8 cellular contexts compared by ENCODE assay signal in the genomic region with DNA sequence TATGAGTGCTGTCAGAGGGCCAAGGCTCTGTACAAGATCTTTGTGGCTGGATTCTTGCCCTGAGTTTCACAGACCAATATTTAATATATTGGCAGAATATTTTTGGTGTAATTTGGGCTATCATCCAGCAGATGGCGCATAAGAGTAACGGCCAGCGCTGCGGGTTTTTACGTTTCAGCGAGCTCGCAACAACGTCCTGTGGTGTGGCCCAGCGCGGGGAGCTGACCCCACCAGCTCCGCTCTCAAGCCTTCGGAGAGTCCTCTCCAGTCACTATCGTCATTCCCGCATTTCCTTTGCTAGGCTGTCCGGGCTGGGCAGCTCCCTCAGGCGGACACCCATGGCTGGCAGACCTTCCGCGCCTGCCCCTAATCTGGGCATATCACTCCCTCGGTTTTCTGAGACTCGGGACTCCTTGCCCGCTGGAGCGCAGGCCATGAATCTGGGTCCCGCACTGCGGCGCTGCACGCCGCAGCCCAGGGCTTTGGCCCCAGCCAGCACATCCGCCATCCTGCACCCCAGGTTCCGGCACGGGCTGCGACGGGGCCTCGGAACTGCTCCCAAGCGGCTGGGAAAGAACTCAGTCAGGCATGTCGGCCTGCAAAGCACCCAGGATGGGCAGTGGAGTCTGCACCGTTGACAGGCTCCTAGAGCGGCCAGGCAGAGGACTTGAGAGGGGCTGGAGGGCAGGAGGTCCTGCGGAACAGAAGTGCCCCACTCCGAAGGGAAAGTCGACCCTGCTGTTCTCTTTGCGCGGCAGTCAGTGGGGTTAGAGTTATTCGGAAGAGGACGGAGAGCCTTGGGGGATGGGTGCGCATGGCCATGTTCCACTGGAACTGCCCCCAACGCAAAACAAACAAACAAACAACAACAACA. TPM values are rescaled to one million over a fixed set of nuclear protein-coding genes. Genes with fewer than 3 reads are reported as not detected.
DNase-seq lines count a peak whose midpoint lies in the region; ATAC-seq and TF ChIP-seq lines count a peak whose summit lies in the region.

No MANE protein-coding gene starts in this region.

- DNase-seq in Calu3, result peak; percentile 67
- peak; percentile 79 for DNase-seq in HEK293T (ENCODE audit: extremely low spot score)
- DNase-seq in NCI-H2196 (lab: John Stamatoyannopoulos, UW; ENCODE audit: unreplicated experiment), result peak; percentile 25
- peak; percentile 65 for DNase-seq in activated CD4-positive, alpha-beta T cell treated with anti-CD3 and anti-CD28 coated beads, Interleukin-2, amount 10 ng/mL, durations not matched to agents 7 days and 5 days
- peak; percentile 84 to 92 for DNase-seq in left lung
- DNase-seq in stimulated activated CD4-positive, alpha-beta T cell treated with anti-CD3 and anti-CD28 coated beads, Interleukin-1b, Interleukin-23, amount 100 ng/mL, for 4 hours (ENCODE audit: low read depth in 2 of 2), result peak; percentile 32 to 53

- H3K4me1 Mint-ChIP-seq in Calu3 (ENCODE audit: low read depth, unreplicated experiment), result peaks cover 11% of the 10 kb centered on the region
- H3K4me1 Mint-ChIP-seq in activated CD4-positive, alpha-beta T cell treated with anti-CD3 and anti-CD28 coated beads, Interleukin-2, amount 10 ng/mL, durations not matched to agents 7 days and 5 days, result peaks cover 11% of the 10 kb centered on the region
- H3K4me1 Mint-ChIP-seq in dendritic cell treated with granulocyte-macrophage colony-stimulating factor and Interleukin-4, amounts not matched to agents 40 ng/mL and 50 ng/mL, for 4 days (ENCODE audit: low read depth), result peaks cover 15% of the 10 kb centered on the region

- CTCF ChIA-PET in Calu3 (lab: Charles Lee), result interaction anchor here (0.6 to 1.4 kb wide), 11 partner anchors 11 to 410 kb away, joined by 3 to 12 read pairs (median 3); a partner anchor contains a TSS
- CTCF ChIA-PET in HEK293T (lab: Yijun Ruan, JAX), result interaction anchor here (0.7 to 1.9 kb wide), 15 partner anchors 10 to 565 kb away, joined by 3 to 10 read pairs (median 4); a partner anchor contains a TSS
- CTCF ChIA-PET in activated CD4-positive, alpha-beta T cell treated with anti-CD3 and anti-CD28 coated beads, Interleukin-2, amount 10 ng/mL, durations not matched to agents 7 days and 5 days (lab: Charles Lee), result interaction anchor here (0.6 to 2.1 kb wide), 15 partner anchors 10 to 410 kb away, joined by 3 to 13 read pairs (median 3); no protein-coding TSS in a partner anchor

- BruUV-seq in Calu3 (replicated peaks; lab: Mats Ljungman, UMichigan), result no TSS peak

- H3K4me1 ChIP-seq in left lung, result peaks cover 0 to 25% of the 10 kb centered on the region in 2 donors

- ATAC-seq in left lung (peak; percentile 97), GM21825 (IDR thresholded peaks at IDR 0.05; ENCODE audit: unreplicated experiment) (no peak)

- peak overlapping the region; percentile 57 to 84 for H3K27ac ChIP-seq in left lung

- H3K36me3 Mint-ChIP-seq in Calu3 (ENCODE audit: insufficient read depth, unreplicated experiment), result peaks cover 11% of the 10 kb centered on the region
- H3K36me3 Mint-ChIP-seq in activated CD4-positive, alpha-beta T cell treated with anti-CD3 and anti-CD28 coated beads, Interleukin-2, amount 10 ng/mL, durations not matched to agents 7 days and 5 days (ENCODE audit: low read depth), result no peaks in the 10 kb centered on the region
- no peaks in the 10 kb centered on the region for H3K36me3 Mint-ChIP-seq in dendritic cell treated with granulocyte-macrophage colony-stimulating factor and Interleukin-4, amounts not matched to agents 40 ng/mL and 50 ng/mL, for 4 days (ENCODE audit: low read depth)

- H3K27me3 Mint-ChIP-seq in Calu3 (ENCODE audit: unreplicated experiment), result no peaks in the 10 kb centered on the region
- peaks cover 37% of the 10 kb centered on the region for H3K27me3 Mint-ChIP-seq in activated CD4-positive, alpha-beta T cell treated with anti-CD3 and anti-CD28 coated beads, Interleukin-2, amount 10 ng/mL, durations not matched to agents 7 days and 5 days
- peaks cover 2% of the 10 kb centered on the region for H3K27me3 Mint-ChIP-seq in dendritic cell treated with granulocyte-macrophage colony-stimulating factor and Interleukin-4, amounts not matched to agents 40 ng/mL and 50 ng/mL, for 4 days

- H3K4me3 Mint-ChIP-seq in Calu3 (ENCODE audit: low read depth, unreplicated experiment), result peak overlapping the region; percentile 95
- peak overlapping the region; percentile 84 for H3K4me3 Mint-ChIP-seq in activated CD4-positive, alpha-beta T cell treated with anti-CD3 and anti-CD28 coated beads, Interleukin-2, amount 10 ng/mL, durations not matched to agents 7 days and 5 days
- peak overlapping the region; percentile 95 for H3K4me3 Mint-ChIP-seq in dendritic cell treated with granulocyte-macrophage colony-stimulating factor and Interleukin-4, amounts not matched to agents 40 ng/mL and 50 ng/mL, for 4 days

- POLR2A ChIA-PET in HEK293T (lab: Yijun Ruan, JAX), result no interaction called here
- POLR2A ChIA-PET in activated CD4-positive, alpha-beta T cell treated with anti-CD3 and anti-CD28 coated beads, Interleukin-2, amount 10 ng/mL, durations not matched to agents 7 days and 5 days (lab: Charles Lee), result interaction anchor here (0.6 to 0.9 kb wide), 2 partner anchors 11 to 38 kb away, joined by 3 to 4 read pairs; no protein-coding TSS in a partner anchor

- H3K9me3 Mint-ChIP-seq in Calu3 (ENCODE audit: low read depth, unreplicated experiment), result no peaks in the 10 kb centered on the region
- H3K9me3 Mint-ChIP-seq in activated CD4-positive, alpha-beta T cell treated with anti-CD3 and anti-CD28 coated beads, Interleukin-2, amount 10 ng/mL, durations not matched to agents 7 days and 5 days, result no peaks in the 10 kb centered on the region
- H3K9me3 Mint-ChIP-seq in dendritic cell treated with granulocyte-macrophage colony-stimulating factor and Interleukin-4, amounts not matched to agents 40 ng/mL and 50 ng/mL, for 4 days, result no peaks in the 10 kb centered on the region

- intact Hi-C loops in Calu3 (cut with micrococcal nuclease; ENCODE audit: unreplicated experiment) (loop anchor here (1.0 to 5.0 kb wide), 2 partner anchors 37 to 409 kb away; no protein-coding TSS in a partner anchor), left lung (cut with DNase I) (loop anchor here in 1 of 2 donors (5.0 kb wide), 1 partner anchor 39 kb away; no protein-coding TSS in a partner anchor)
- intact Hi-C loops in dendritic cell treated with granulocyte-macrophage colony-stimulating factor and Interleukin-4, amounts not matched to agents 40 ng/mL and 50 ng/mL, for 4 days (cut with micrococcal nuclease), result loop anchor here (1.0 kb wide), 1 partner anchor 37 kb away; no protein-coding TSS in a partner anchor

- H3K4me3 ChIP-seq in left lung, result peak overlapping the region; percentile 47 to 55

- H3K27ac Mint-ChIP-seq in Calu3 (ENCODE audit: unreplicated experiment), result peak overlapping the region; percentile 86
- H3K27ac Mint-ChIP-seq in activated CD4-positive, alpha-beta T cell treated with anti-CD3 and anti-CD28 coated beads, Interleukin-2, amount 10 ng/mL, durations not matched to agents 7 days and 5 days, result peak overlapping the region; percentile 69
- H3K27ac Mint-ChIP-seq in dendritic cell treated with granulocyte-macrophage colony-stimulating factor and Interleukin-4, amounts not matched to agents 40 ng/mL and 50 ng/mL, for 4 days, result peak overlapping the region; percentile 95

- H3K36me3 ChIP-seq in left lung, result no peaks in the 10 kb centered on the region

- TF ChIP-seq CTCF in Calu3 (IDR thresholded peaks at IDR 0.05; ENCODE audit: unreplicated experiment) (peak; percentile 84), left lung (IDR thresholded peaks at IDR 0.05) (peak; percentile 70 to 72)

- H3K9me3 ChIP-seq in left lung, result no peaks in the 10 kb centered on the region

- H3K27me3 ChIP-seq in left lung, result no peaks in the 10 kb centered on the region

TF ChIP-seq in HEK293T, 16 proteins besides CTCF, POLR2A, EP300 and RAD21 (continues in another document):
- TF ChIP-seq HDGF (IDR thresholded peaks at IDR 0.05; ENCODE audit: borderline replicate concordance), result no peak
- no peak for TF ChIP-seq ARNT (IDR thresholded peaks at IDR 0.05)
- TF ChIP-seq, protein P1, sequence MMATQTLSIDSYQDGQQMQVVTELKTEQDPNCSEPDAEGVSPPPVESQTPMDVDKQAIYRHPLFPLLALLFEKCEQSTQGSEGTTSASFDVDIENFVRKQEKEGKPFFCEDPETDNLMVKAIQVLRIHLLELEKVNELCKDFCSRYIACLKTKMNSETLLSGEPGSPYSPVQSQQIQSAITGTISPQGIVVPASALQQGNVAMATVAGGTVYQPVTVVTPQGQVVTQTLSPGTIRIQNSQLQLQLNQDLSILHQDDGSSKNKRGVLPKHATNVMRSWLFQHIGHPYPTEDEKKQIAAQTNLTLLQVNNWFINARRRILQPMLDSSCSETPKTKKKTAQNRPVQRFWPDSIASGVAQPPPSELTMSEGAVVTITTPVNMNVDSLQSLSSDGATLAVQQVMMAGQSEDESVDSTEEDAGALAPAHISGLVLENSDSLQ (IDR thresholded peaks at IDR 0.05), result no peak
- TF ChIP-seq FOXK2 (IDR thresholded peaks at IDR 0.05), result no peak
- no peak for TF ChIP-seq BHLHE40 (IDR thresholded peaks at IDR 0.05; ENCODE audit: borderline replicate concordance)
- no peak for TF ChIP-seq L3MBTL2 (conservative IDR thresholded peaks at IDR 0.05)
- TF ChIP-seq SP1 (IDR thresholded peaks at IDR 0.05), result no peak
- no peak for TF ChIP-seq ELF4 (IDR thresholded peaks at IDR 0.05)
- TF ChIP-seq LEF1 (IDR thresholded peaks at IDR 0.05; ENCODE audit: borderline replicate concordance), result no peak
- TF ChIP-seq FOXA1 (IDR thresholded peaks at IDR 0.05), result no peak
- no peak for TF ChIP-seq TARDBP (IDR thresholded peaks at IDR 0.05)
- no peak for TF ChIP-seq NFRKB (IDR thresholded peaks at IDR 0.05)
- no peak for TF ChIP-seq FOXM1 (IDR thresholded peaks at IDR 0.05; ENCODE audit: borderline replicate concordance)

RNA-seq across cellular contexts. Expression of a gene that starts 18.4 kb away (rescaled TPM):
- total RNA-seq in Calu3 (2022) (not detected in 2 replicates), left lung (10 to 100 TPM; 52.2 to 63.6 TPM)
- total RNA-seq in activated CD4-positive, alpha-beta T cell treated with anti-CD3 and anti-CD28 coated beads, Interleukin-2, amount 10 ng/mL, durations not matched to agents 7 days and 5 days, result not detected

RNA-seq across cellular contexts. Expression of a gene that starts 23.5 kb away (rescaled TPM):
- total RNA-seq in Calu3 (2022) (1.2 and 1.4 TPM in 2 replicates), left lung (10 to 100 TPM; 25.4 to 75.7 TPM)
- not detected for total RNA-seq in activated CD4-positive, alpha-beta T cell treated with anti-CD3 and anti-CD28 coated beads, Interleukin-2, amount 10 ng/mL, durations not matched to agents 7 days and 5 days

RNA-seq across cellular contexts. Expression of a gene that starts 25.3 kb away (rescaled TPM):
- total RNA-seq in Calu3 (2022), result not detected in 2 replicates
- total RNA-seq in activated CD4-positive, alpha-beta T cell treated with anti-CD3 and anti-CD28 coated beads, Interleukin-2, amount 10 ng/mL, durations not matched to agents 7 days and 5 days, result not detected
- total RNA-seq in left lung, result 1 to 10 TPM; 1.9 to 2.0 TPM

RNA-seq across cellular contexts. Expression of a gene that starts 54.7 kb away (rescaled TPM):
- total RNA-seq in Calu3 (2022), result not detected in 2 replicates
- total RNA-seq in activated CD4-positive, alpha-beta T cell treated with anti-CD3 and anti-CD28 coated beads, Interleukin-2, amount 10 ng/mL, durations not matched to agents 7 days and 5 days, result not detected
- 10 to 100 TPM in 1 of 2 donors, 1 to 10 TPM in 1; 8.9 to 11.0 TPM for total RNA-seq in left lung

RNA-seq across cellular contexts. Expression of a gene that starts 59.2 kb away (rescaled TPM):
- total RNA-seq in Calu3 (2022), result 54.8 and 61.0 TPM in 2 replicates
- 1 to 10 TPM; 5.5 to 6.3 TPM for total RNA-seq in activated CD4-positive, alpha-beta T cell treated with anti-CD3 and anti-CD28 coated beads, Interleukin-2, amount 10 ng/mL, durations not matched to agents 7 days and 5 days
- total RNA-seq in left lung, result 10 to 100 TPM; 49.0 to 68.4 TPM

Comparison
In these comparisons a context has a peak if more than half of its experiments do, and no peak if none do; other contexts are left out.
1. DNase-seq: peak in every context shown above with its lines; median percentile 88 in left lung; 79 in HEK293T; 67 in Calu3; 65 in activated CD4-positive, alpha-beta T cell treated with anti-CD3 and anti-CD28 coated beads, Interleukin-2, amount 10 ng/mL, durations not matched to agents 7 days and 5 days; 42 in stimulated activated CD4-positive, alpha-beta T cell treated with anti-CD3 and anti-CD28 coated beads, Interleukin-1b, Interleukin-23, amount 100 ng/mL, for 4 hours; 25 in NCI-H2196.
2. RNA of a gene that starts 18.4 kb away (total RNA-seq): 52.2 to 63.6 TPM in left lung; not detected in Calu3 and not detected in activated CD4-positive, alpha-beta T cell treated with anti-CD3 and anti-CD28 coated beads, Interleukin-2, amount 10 ng/mL, durations not matched to agents 7 days and 5 days; every median in the first group is over 10 times any median in the second.
3. RNA of a gene that starts 23.5 kb away (total RNA-seq): 25.4 to 75.7 TPM in left lung; 1.2 to 1.4 TPM in Calu3 and not detected in activated CD4-positive, alpha-beta T cell treated with anti-CD3 and anti-CD28 coated beads, Interleukin-2, amount 10 ng/mL, durations not matched to agents 7 days and 5 days; every median in the first group is over 10 times any median in the second.
4. Peak in every context shown above with its lines, with median percentiles within 50 percentile points of each other: H3K27ac Mint-ChIP-seq and H3K4me3 Mint-ChIP-seq.